In genomic region chr10:70622541-70622940, GRCh38 we compare ENCODE assay signal across 1 cellular context.
TF ChIP-seq lines count a peak whose summit lies in the region.

No MANE protein-coding gene starts in this region.

TF ChIP-seq in GM23338, 12 proteins besides CTCF, POLR2A, EP300 and RAD21 (continued from another document):
- no peak for TF ChIP-seq ZNF462 (CRISPR knock-in tag; IDR thresholded peaks at IDR 0.05)
- no peak for TF ChIP-seq ZNF114 (CRISPR knock-in tag; IDR thresholded peaks at IDR 0.05)
- no peak for TF ChIP-seq ETS1 (IDR thresholded peaks at IDR 0.05)
- no peak for TF ChIP-seq POLR2AphosphoS5 (IDR thresholded peaks at IDR 0.05; ENCODE audit: low read depth)
- TF ChIP-seq ZNF331 (CRISPR knock-in tag; IDR thresholded peaks at IDR 0.05; ENCODE audit: low read depth) = no peak
